Comparison of ENCODE assay signal across 8 cellular contexts in the genomic region with DNA sequence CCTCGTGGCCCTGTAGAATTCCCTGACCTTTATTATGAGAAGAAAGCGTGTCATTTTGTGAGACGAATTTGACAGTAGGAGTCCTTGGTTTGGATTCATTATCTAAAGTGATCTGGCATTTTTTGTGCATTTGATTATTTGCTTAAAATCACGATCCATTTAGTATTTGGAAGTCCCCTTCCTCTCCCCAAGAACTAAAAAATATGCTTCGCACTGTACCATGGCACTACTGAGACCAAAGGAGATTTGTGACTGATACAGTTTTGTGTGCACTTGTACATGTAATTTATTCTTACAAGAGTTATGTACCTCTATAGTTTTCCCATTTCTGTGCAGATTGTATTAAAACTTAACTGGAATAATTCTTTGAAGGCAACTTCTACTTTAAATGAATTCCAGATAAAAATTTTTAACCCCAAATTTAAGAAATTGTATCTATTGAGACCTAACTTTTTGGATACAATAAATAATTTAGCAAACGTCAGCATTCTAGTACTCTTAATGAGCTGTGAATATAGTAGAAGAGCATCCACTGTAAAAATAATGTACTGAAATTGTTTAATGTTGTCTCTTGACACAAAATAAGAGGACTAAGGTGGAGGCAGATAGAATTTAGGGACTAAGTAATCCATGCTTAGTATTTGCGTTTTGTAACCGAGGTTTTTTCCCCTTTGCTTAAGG. TPM values are rescaled to one million over a fixed set of nuclear protein-coding genes. Genes with fewer than 3 reads are reported as not detected.
DNase-seq lines count a peak whose midpoint lies in the region; ATAC-seq, FAIRE-seq and TF ChIP-seq lines count a peak whose summit lies in the region.

No MANE protein-coding gene starts in this region.

- H3K36me3 ChIP-seq in HUES48 (ENCODE audit: control insufficient read depth, insufficient read depth, low read length) (no peaks in the 10 kb centered on the region), bronchial epithelial cell (ENCODE audit: control insufficient read depth, insufficient read depth, low read length) (no peaks in the 10 kb centered on the region)

- POLR2A ChIA-PET in AG04450 (lab: Yijun Ruan, JAX): no interaction called here

- no peak overlapping the region for H3K9ac ChIP-seq in HUES48 (ENCODE audit: low read depth, low read length)

- H3K27ac ChIP-seq in AG04450 (ENCODE audit: low read depth, low read length) (no peak overlapping the region), HUES48 (ENCODE audit: low read depth, low read length) (peak overlapping the region; percentile 84)

- no peaks in the 10 kb centered on the region for H3K27me3 Mint-ChIP-seq in naive B cell

- peak overlapping the region; percentile 93 to 98 (median 94) for H3K27ac Mint-ChIP-seq in naive B cell

- H3K9me3 Mint-ChIP-seq in naive B cell: no peaks in the 10 kb centered on the region

- H3K4me1 ChIP-seq in HUES48 (ENCODE audit: control insufficient read depth, insufficient read depth, low read length): peaks cover 24% of the 10 kb centered on the region

- CTCF ChIA-PET in AG04450 (lab: Charles Lee): interaction anchor here (2.4 to 3.2 kb wide), 2 partner anchors 9 to 21 kb away, joined by 7 to 26 read pairs; no protein-coding TSS in a partner anchor

- H3K27me3 ChIP-seq in AG04450 (ENCODE audit: control insufficient read depth, insufficient read depth, low read length) (peaks cover 2% of the 10 kb centered on the region), HUES48 (ENCODE audit: control insufficient read depth, insufficient read depth, low read length) (peaks cover 29% of the 10 kb centered on the region), bronchial epithelial cell (ENCODE audit: control insufficient read depth, insufficient read depth, low read length) (no peaks in the 10 kb centered on the region)

- H3K9me3 ChIP-seq in AG04450 (ENCODE audit: control insufficient read depth, insufficient read depth, low read length) (no peaks in the 10 kb centered on the region; the same call in 1 of the 2 replicates), HUES48 (ENCODE audit: control insufficient read depth, insufficient read depth, low read length) (no peaks in the 10 kb centered on the region)

- peak overlapping the region; percentile 92 to 100 (median 94) for H3K4me3 Mint-ChIP-seq in naive B cell

- H3K4me1 Mint-ChIP-seq in naive B cell: peaks cover 56 to 63% (median 61%) of the 10 kb centered on the region in 3 donors

- peaks cover 1 to 14% of the 10 kb centered on the region in 2 donors for H3K36me3 Mint-ChIP-seq in naive B cell

- ATAC-seq in naive B cell (ENCODE audit: low read depth in 2 of 2): no peak
- no peak for ATAC-seq in GM18867 (IDR thresholded peaks at IDR 0.05; ENCODE audit: unreplicated experiment)

- FAIRE-seq in bronchial epithelial cell (lab: Jason Lieb, UNC): no peak

- H3K4me3 ChIP-seq in AG04450 (ENCODE audit: low read depth, low read length) (peak overlapping the region; percentile 76), HUES48 (ENCODE audit: low read depth, low read length) (peak overlapping the region; percentile 73), bronchial epithelial cell (ENCODE audit: low read depth, low read length) (peak overlapping the region; percentile 63)

- DNase-seq in AG04450 (ENCODE audit: low read depth, low spot score) (no peak), bronchial epithelial cell (ENCODE audit: low read depth) (no peak), naive B cell (no peak), nucleus accumbens (lab: John Stamatoyannopoulos, UW) (no peak), putamen (ENCODE audit: low spot score) (no peak), NOMO-1 treated with dmso at 0.1 percent for 144 hours (lab: John Stamatoyannopoulos, UW; ENCODE audit: unreplicated experiment) (no peak)

- TF ChIP-seq CTCF in AG04450 (IDR thresholded peaks at IDR 0.05; ENCODE audit: low read depth, low read length): no peak
- TF ChIP-seq CTCF in bronchial epithelial cell (IDR thresholded peaks at IDR 0.05; ENCODE audit: insufficient read depth, low read length, severe bottlenecking): no peak

RNA-seq across cellular contexts. Expression of a gene that starts 2.1 kb away (rescaled TPM):
- polyA plus RNA-seq in AG04450 (2011; rRNA removed) (5.4 and 7.7 TPM in 2 replicates), naive B cell (ENCODE audit: low read depth in 6 of 6) (100 to 1,000 TPM in 1 of 6 donors, 10 to 100 TPM in 5; 39.8 to 106 (median 90.2) TPM)
- 10.9 and 18.9 TPM in 2 replicates for polyA minus RNA-seq in AG04450 (2011; rRNA and poly(A)+ RNA removed)
- 9.3 and 10.3 TPM in 2 replicates for total RNA-seq in bronchial epithelial cell
